In genomic region chr11:47257518-47258316, GRCh38 we compare ENCODE assay signal across 1 cellular context.
A peak's percentile ranks its signal among the peaks of the same experiment; 100 is the strongest.
TF ChIP-seq lines count a peak whose summit lies in the region.

Gene NR1H3 (plus strand): TSS chr11:47257996. CDS start chr11:47259217, 1,221 bp downstream.

TF ChIP-seq in HepG2, 621 proteins besides CTCF, POLR2A, EP300 and RAD21 (continued from another document):
- TF ChIP-seq MAX (IDR thresholded peaks at IDR 0.05), result peak; percentile 85
- TF ChIP-seq SATB2 (CRISPR knock-in tag; IDR thresholded peaks at IDR 0.05), result no peak
- 0 out of 2 replicates have a peak, but pooled peaks have one; percentile 20 for TF ChIP-seq ERF (CRISPR knock-in tag; IDR thresholded peaks at IDR 0.05)
- peak; percentile 86; the same call in 1 of the 2 replicates for TF ChIP-seq ZNF414 (CRISPR knock-in tag; IDR thresholded peaks at IDR 0.05)
- 0 out of 2 replicates have a peak, but pooled peaks have one; percentile 32 for TF ChIP-seq ARID2 (CRISPR knock-in tag; IDR thresholded peaks at IDR 0.05; ENCODE audit: borderline replicate concordance)
- TF ChIP-seq IRF2 (CRISPR knock-in tag; IDR thresholded peaks at IDR 0.05), result 0 out of 2 replicates have a peak, but pooled peaks have one; percentile 31
- TF ChIP-seq HMG20B (CRISPR knock-in tag; conservative IDR thresholded peaks at IDR 0.05), result no peak; the same call in 1 of the 2 replicates
- TF ChIP-seq ATF4 (CRISPR knock-in tag; IDR thresholded peaks at IDR 0.05), result peak in 1 of 2 experiments; percentile 62; a peak in 1 of 4 replicates
- peak; percentile 71 for TF ChIP-seq PPARG (CRISPR knock-in tag; conservative IDR thresholded peaks at IDR 0.05)
- TF ChIP-seq TGIF2 (CRISPR knock-in tag; IDR thresholded peaks at IDR 0.05), result peak; percentile 86
- TF ChIP-seq ZNF383 (CRISPR knock-in tag; IDR thresholded peaks at IDR 0.05; ENCODE audit: borderline replicate concordance), result no peak
- TF ChIP-seq ZNF709 (CRISPR knock-in tag; IDR thresholded peaks at IDR 0.05), result no peak
- 0 out of 2 replicates have a peak, but pooled peaks have one; percentile 26 for TF ChIP-seq SP4 (CRISPR knock-in tag; IDR thresholded peaks at IDR 0.05)
- peak; percentile 39 for TF ChIP-seq AGO2 (optimal IDR thresholded peaks at IDR 0.05; ENCODE audit: low read depth, low read length)
- TF ChIP-seq MIER3 (CRISPR knock-in tag; IDR thresholded peaks at IDR 0.05; ENCODE audit: borderline replicate concordance), result peak; percentile 58; the same call in 1 of the 2 replicates
- peak; percentile 66 for TF ChIP-seq TFDP2 (CRISPR knock-in tag; IDR thresholded peaks at IDR 0.05)
- TF ChIP-seq ZNF605 (CRISPR knock-in tag; IDR thresholded peaks at IDR 0.05), result no peak
- peak; percentile 78; the same call in 1 of the 2 replicates for TF ChIP-seq ZMYM4 (CRISPR knock-in tag; IDR thresholded peaks at IDR 0.05)
- peak; percentile 63; the same call in 1 of the 2 replicates for TF ChIP-seq ZBED4 (CRISPR knock-in tag; IDR thresholded peaks at IDR 0.05; ENCODE audit: borderline replicate concordance)
- no peak for TF ChIP-seq GZF1 (CRISPR knock-in tag; IDR thresholded peaks at IDR 0.05)
- TF ChIP-seq POGK (CRISPR knock-in tag; conservative IDR thresholded peaks at IDR 0.05), result peak; percentile 85; the same call in 1 of the 2 replicates
- TF ChIP-seq FOXP1 (IDR thresholded peaks at IDR 0.05), result no peak
- 0 out of 2 replicates have a peak, but pooled peaks have one; percentile 14 for TF ChIP-seq FOXP1 (CRISPR knock-in tag; IDR thresholded peaks at IDR 0.05)
- TF ChIP-seq ZC3H13 (CRISPR knock-in tag; IDR thresholded peaks at IDR 0.05), result peak; percentile 81
- 0 out of 2 replicates have a peak, but pooled peaks have one; percentile 40 for TF ChIP-seq KDM5B (CRISPR knock-in tag; IDR thresholded peaks at IDR 0.05; ENCODE audit: borderline replicate concordance)
- TF ChIP-seq ZNF33B (CRISPR knock-in tag; IDR thresholded peaks at IDR 0.05), result peak; percentile 18; the same call in 1 of the 2 replicates
- TF ChIP-seq SRSF1 (optimal IDR thresholded peaks at IDR 0.05; ENCODE audit: low read depth, low read length), result peak; percentile 37
- TF ChIP-seq ZNF687 (CRISPR knock-in tag; IDR thresholded peaks at IDR 0.05), result peak; percentile 92
- TF ChIP-seq NR2F1 (CRISPR knock-in tag; IDR thresholded peaks at IDR 0.05), result 0 out of 4 replicates have a peak, but pooled peaks of 1 of the 2 experiments have one; percentile 8
- peak; percentile 40 for TF ChIP-seq HNRNPLL (IDR thresholded peaks at IDR 0.05; ENCODE audit: low read depth, low read length, poor library complexity, severe bottlenecking)
- TF ChIP-seq ZNF749 (CRISPR knock-in tag; IDR thresholded peaks at IDR 0.05; ENCODE audit: borderline replicate concordance), result 0 out of 2 replicates have a peak, but pooled peaks have one; percentile 54
- peak; percentile 27; the same call in 1 of the 2 replicates for TF ChIP-seq TAF1 (CRISPR knock-in tag; IDR thresholded peaks at IDR 0.05)
- peak; percentile 43; the same call in 1 of the 2 replicates for TF ChIP-seq YEATS2 (CRISPR knock-in tag; IDR thresholded peaks at IDR 0.05; ENCODE audit: borderline replicate concordance)
